Comparison of ENCODE assay signal across 1 cellular context in the genomic region with DNA sequence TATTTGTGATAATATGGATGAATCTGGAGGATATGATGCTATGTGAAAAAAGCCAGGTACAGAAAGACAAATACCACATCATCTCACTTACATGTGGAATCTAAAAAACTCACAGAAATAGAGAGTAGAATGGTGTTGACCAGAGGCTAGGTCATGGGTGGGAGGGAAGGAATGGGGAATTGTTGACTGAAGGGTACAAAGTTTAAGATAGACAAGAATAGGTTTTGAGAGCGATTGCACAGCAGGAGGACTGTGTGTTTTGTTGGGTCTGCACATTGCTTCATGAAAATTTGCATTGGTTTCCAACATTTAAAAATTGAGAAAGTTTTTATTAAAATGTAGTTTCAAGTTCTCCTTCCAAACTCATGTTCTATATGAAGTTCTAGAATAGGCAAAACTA.
A peak's percentile ranks its signal among the peaks of the same experiment; 100 is the strongest.
TF ChIP-seq lines count a peak whose summit lies in the region.

No MANE protein-coding gene starts in this region.

TF ChIP-seq in HepG2, 621 proteins besides CTCF, POLR2A, EP300 and RAD21 (continues in another document):
- TF ChIP-seq, protein P1, sequence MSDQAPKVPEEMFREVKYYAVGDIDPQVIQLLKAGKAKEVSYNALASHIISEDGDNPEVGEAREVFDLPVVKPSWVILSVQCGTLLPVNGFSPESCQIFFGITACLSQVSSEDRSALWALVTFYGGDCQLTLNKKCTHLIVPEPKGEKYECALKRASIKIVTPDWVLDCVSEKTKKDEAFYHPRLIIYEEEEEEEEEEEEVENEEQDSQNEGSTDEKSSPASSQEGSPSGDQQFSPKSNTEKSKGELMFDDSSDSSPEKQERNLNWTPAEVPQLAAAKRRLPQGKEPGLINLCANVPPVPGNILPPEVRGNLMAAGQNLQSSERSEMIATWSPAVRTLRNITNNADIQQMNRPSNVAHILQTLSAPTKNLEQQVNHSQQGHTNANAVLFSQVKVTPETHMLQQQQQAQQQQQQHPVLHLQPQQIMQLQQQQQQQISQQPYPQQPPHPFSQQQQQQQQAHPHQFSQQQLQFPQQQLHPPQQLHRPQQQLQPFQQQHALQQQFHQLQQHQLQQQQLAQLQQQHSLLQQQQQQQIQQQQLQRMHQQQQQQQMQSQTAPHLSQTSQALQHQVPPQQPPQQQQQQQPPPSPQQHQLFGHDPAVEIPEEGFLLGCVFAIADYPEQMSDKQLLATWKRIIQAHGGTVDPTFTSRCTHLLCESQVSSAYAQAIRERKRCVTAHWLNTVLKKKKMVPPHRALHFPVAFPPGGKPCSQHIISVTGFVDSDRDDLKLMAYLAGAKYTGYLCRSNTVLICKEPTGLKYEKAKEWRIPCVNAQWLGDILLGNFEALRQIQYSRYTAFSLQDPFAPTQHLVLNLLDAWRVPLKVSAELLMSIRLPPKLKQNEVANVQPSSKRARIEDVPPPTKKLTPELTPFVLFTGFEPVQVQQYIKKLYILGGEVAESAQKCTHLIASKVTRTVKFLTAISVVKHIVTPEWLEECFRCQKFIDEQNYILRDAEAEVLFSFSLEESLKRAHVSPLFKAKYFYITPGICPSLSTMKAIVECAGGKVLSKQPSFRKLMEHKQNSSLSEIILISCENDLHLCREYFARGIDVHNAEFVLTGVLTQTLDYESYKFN (CRISPR knock-in tag; conservative IDR thresholded peaks at IDR 0.05) = peak; percentile 84
- TF ChIP-seq MEF2D (CRISPR knock-in tag; IDR thresholded peaks at IDR 0.05) (0 out of 2 replicates have a peak, but pooled peaks have one; percentile 45), ZNF30 (CRISPR knock-in tag; IDR thresholded peaks at IDR 0.05) (no peak), TEAD2 (CRISPR knock-in tag; IDR thresholded peaks at IDR 0.05) (no peak), RARA (CRISPR knock-in tag; IDR thresholded peaks at IDR 0.05) (peak; percentile 19; the same call in 1 of the 2 replicates), HDAC2 (CRISPR knock-in tag; IDR thresholded peaks at IDR 0.05) (peak; percentile 48; the same call in 1 of the 2 replicates), XBP1 (CRISPR knock-in tag; IDR thresholded peaks at IDR 0.05) (no peak), GATAD2A (CRISPR knock-in tag; IDR thresholded peaks at IDR 0.05) (peak; percentile 78), NR2F2 (IDR thresholded peaks at IDR 0.05; ENCODE audit: borderline replicate concordance, low read depth) (0 out of 2 replicates have a peak, but pooled peaks have one; percentile 18), RXRB (CRISPR knock-in tag; IDR thresholded peaks at IDR 0.05; ENCODE audit: borderline replicate concordance) (peak; percentile 23; the same call in 1 of the 2 replicates), SAP130 (CRISPR knock-in tag; IDR thresholded peaks at IDR 0.05; ENCODE audit: low read depth) (peak; percentile 62), ELF1 (CRISPR knock-in tag; IDR thresholded peaks at IDR 0.05) (no peak), HOXA3 (CRISPR knock-in tag; IDR thresholded peaks at IDR 0.05) (no peak), HOXA7 (CRISPR knock-in tag; IDR thresholded peaks at IDR 0.05) (no peak), FOXA1 (IDR thresholded peaks at IDR 0.05) (no peak), FOXA1 (CRISPR knock-in tag; IDR thresholded peaks at IDR 0.05) (peak; percentile 51), NFIC (IDR thresholded peaks at IDR 0.05; ENCODE audit: low read length) (no peak), IRF2 (CRISPR knock-in tag; IDR thresholded peaks at IDR 0.05) (peak; percentile 57; the same call in 1 of the 2 replicates), FOXA3 (CRISPR knock-in tag; IDR thresholded peaks at IDR 0.05) (peak; percentile 72), POGZ (CRISPR knock-in tag; IDR thresholded peaks at IDR 0.05) (no peak), ZNF530 (CRISPR knock-in tag; IDR thresholded peaks at IDR 0.05; ENCODE audit: low read depth) (no peak), LCORL (IDR thresholded peaks at IDR 0.05) (no peak), LCORL (CRISPR knock-in tag; IDR thresholded peaks at IDR 0.05) (no peak), CEBPG (CRISPR knock-in tag; IDR thresholded peaks at IDR 0.05) (peak; percentile 55), TEAD3 (CRISPR knock-in tag; optimal IDR thresholded peaks at IDR 0.05; ENCODE audit: borderline replicate concordance) (peak; percentile 86), ARID5B (CRISPR knock-in tag; IDR thresholded peaks at IDR 0.05) (peak; percentile 86), MED1 (CRISPR knock-in tag; IDR thresholded peaks at IDR 0.05) (0 out of 2 replicates have a peak, but pooled peaks have one; percentile 25), ELF3 (CRISPR knock-in tag; IDR thresholded peaks at IDR 0.05) (no peak), FOXO1 (CRISPR knock-in tag; IDR thresholded peaks at IDR 0.05) (peak; percentile 52; the same call in 1 of the 2 replicates), ZMYM4 (CRISPR knock-in tag; IDR thresholded peaks at IDR 0.05) (peak; percentile 43; the same call in 1 of the 2 replicates), MTA1 (CRISPR knock-in tag; IDR thresholded peaks at IDR 0.05; ENCODE audit: borderline replicate concordance) (no peak), HMG20A (CRISPR knock-in tag; IDR thresholded peaks at IDR 0.05; ENCODE audit: borderline replicate concordance) (peak; percentile 59; the same call in 1 of the 2 replicates), SOX6 (IDR thresholded peaks at IDR 0.05) (no peak), SOX6 (CRISPR knock-in tag; IDR thresholded peaks at IDR 0.05) (peak; percentile 83), NAIF1 (CRISPR knock-in tag; IDR thresholded peaks at IDR 0.05; ENCODE audit: borderline replicate concordance) (no peak), MIXL1 (CRISPR knock-in tag; IDR thresholded peaks at IDR 0.05) (0 out of 2 replicates have a peak, but pooled peaks have one; percentile 20), SP5 (CRISPR knock-in tag; IDR thresholded peaks at IDR 0.05; ENCODE audit: borderline replicate concordance, low read depth) (peak; percentile 80), EHMT2 (IDR thresholded peaks at IDR 0.05; ENCODE audit: borderline replicate concordance, low read depth, low read length) (no peak; the same call in none of the 2 replicates), KDM6A (CRISPR knock-in tag; IDR thresholded peaks at IDR 0.05; ENCODE audit: low read depth) (peak; percentile 56; the same call in 1 of the 2 replicates), FUBP1 (CRISPR knock-in tag; IDR thresholded peaks at IDR 0.05; ENCODE audit: borderline replicate concordance) (no peak), NR2F6 (IDR thresholded peaks at IDR 0.05) (peak; percentile 32; the same call in 1 of the 2 replicates), NR2F6 (CRISPR knock-in tag; IDR thresholded peaks at IDR 0.05) (peak; percentile 42; the same call in 1 of the 2 replicates), MAFF (IDR thresholded peaks at IDR 0.05; ENCODE audit: low read depth, low read length) (no peak), HNF4A (CRISPR knock-in tag; IDR thresholded peaks at IDR 0.05) (peak; percentile 87), CENPX (CRISPR knock-in tag; IDR thresholded peaks at IDR 0.05) (no peak), ZBTB1 (CRISPR knock-in tag; IDR thresholded peaks at IDR 0.05; ENCODE audit: borderline replicate concordance) (no peak), JARID2 (CRISPR knock-in tag; IDR thresholded peaks at IDR 0.05; ENCODE audit: insufficient replicate concordance) (no peak)
- TF ChIP-seq, protein P2, sequence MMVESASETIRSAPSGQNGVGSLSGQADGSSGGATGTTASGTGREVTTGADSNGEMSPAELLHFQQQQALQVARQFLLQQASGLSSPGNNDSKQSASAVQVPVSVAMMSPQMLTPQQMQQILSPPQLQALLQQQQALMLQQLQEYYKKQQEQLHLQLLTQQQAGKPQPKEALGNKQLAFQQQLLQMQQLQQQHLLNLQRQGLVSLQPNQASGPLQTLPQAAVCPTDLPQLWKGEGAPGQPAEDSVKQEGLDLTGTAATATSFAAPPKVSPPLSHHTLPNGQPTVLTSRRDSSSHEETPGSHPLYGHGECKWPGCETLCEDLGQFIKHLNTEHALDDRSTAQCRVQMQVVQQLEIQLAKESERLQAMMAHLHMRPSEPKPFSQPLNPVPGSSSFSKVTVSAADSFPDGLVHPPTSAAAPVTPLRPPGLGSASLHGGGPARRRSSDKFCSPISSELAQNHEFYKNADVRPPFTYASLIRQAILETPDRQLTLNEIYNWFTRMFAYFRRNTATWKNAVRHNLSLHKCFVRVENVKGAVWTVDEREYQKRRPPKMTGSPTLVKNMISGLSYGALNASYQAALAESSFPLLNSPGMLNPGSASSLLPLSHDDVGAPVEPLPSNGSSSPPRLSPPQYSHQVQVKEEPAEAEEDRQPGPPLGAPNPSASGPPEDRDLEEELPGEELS (CRISPR knock-in tag; IDR thresholded peaks at IDR 0.05) = peak; percentile 42; the same call in 1 of the 2 replicates
- TF ChIP-seq, protein P3, sequence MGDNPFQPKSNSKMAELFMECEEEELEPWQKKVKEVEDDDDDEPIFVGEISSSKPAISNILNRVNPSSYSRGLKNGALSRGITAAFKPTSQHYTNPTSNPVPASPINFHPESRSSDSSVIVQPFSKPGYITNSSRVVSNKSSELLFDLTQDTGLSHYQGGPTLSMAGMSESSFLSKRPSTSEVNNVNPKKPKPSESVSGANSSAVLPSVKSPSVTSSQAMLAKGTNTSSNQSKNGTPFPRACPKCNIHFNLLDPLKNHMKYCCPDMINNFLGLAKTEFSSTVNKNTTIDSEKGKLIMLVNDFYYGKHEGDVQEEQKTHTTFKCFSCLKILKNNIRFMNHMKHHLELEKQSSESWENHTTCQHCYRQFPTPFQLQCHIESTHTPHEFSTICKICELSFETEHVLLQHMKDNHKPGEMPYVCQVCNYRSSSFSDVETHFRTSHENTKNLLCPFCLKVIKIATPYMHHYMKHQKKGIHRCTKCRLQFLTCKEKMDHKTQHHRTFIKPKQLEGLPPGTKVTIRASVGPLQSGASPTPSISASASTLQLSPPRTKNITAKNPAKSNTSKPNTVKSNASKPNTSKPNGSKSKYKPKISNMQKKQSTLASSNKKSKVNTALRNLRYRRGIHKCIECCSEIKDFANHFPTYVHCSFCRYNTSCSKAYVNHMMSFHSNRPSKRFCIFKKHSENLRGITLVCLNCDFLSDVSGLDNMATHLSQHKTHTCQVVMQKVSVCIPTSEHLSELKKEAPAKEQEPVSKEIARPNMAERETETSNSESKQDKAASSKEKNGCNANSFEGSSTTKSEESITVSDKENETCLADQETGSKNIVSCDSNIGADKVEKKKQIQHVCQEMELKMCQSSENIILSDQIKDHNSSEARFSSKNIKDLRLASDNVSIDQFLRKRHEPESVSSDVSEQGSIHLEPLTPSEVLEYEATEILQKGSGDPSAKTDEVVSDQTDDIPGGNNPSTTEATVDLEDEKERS (CRISPR knock-in tag; IDR thresholded peaks at IDR 0.05) = no peak
- TF ChIP-seq, protein P4, sequence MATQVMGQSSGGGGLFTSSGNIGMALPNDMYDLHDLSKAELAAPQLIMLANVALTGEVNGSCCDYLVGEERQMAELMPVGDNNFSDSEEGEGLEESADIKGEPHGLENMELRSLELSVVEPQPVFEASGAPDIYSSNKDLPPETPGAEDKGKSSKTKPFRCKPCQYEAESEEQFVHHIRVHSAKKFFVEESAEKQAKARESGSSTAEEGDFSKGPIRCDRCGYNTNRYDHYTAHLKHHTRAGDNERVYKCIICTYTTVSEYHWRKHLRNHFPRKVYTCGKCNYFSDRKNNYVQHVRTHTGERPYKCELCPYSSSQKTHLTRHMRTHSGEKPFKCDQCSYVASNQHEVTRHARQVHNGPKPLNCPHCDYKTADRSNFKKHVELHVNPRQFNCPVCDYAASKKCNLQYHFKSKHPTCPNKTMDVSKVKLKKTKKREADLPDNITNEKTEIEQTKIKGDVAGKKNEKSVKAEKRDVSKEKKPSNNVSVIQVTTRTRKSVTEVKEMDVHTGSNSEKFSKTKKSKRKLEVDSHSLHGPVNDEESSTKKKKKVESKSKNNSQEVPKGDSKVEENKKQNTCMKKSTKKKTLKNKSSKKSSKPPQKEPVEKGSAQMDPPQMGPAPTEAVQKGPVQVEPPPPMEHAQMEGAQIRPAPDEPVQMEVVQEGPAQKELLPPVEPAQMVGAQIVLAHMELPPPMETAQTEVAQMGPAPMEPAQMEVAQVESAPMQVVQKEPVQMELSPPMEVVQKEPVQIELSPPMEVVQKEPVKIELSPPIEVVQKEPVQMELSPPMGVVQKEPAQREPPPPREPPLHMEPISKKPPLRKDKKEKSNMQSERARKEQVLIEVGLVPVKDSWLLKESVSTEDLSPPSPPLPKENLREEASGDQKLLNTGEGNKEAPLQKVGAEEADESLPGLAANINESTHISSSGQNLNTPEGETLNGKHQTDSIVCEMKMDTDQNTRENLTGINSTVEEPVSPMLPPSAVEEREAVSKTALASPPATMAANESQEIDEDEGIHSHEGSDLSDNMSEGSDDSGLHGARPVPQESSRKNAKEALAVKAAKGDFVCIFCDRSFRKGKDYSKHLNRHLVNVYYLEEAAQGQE (IDR thresholded peaks at IDR 0.05; ENCODE audit: borderline replicate concordance in 1 of 2, low read depth in 1 of 2, low read length in 2 of 2) = no peak
